In genomic region chr13:79405501-79405830, GRCh38 we compare ENCODE assay signal across 8 cellular contexts.
DNase-seq lines count a peak whose midpoint lies in the region; ATAC-seq, FAIRE-seq and TF ChIP-seq lines count a peak whose summit lies in the region.

No MANE protein-coding gene starts in this region.

- H3K4me3 ChIP-seq in GM06990 (replicated peaks; ENCODE audit: low read depth, low read length) (peak overlapping the region; percentile 94), KMS-11 (IDR thresholded peaks at IDR 0.05; ENCODE audit: insufficient read depth, low read depth, low read length) (no peak overlapping the region), muscle layer of colon (ENCODE audit: low read depth in 1 of 2, low read length in 2 of 2) (peak overlapping the region; percentile 74 to 89)

- TF ChIP-seq CTCF in GM06990 (IDR thresholded peaks at IDR 0.05; ENCODE audit: insufficient read depth, low read length, poor library complexity, severe bottlenecking) (no peak), KMS-11 (conservative IDR thresholded peaks at IDR 0.05; ENCODE audit: low read depth, low read length) (no peak)

- H3K27ac ChIP-seq in KMS-11 (peak overlapping the region; percentile 88), cingulate gyrus (ENCODE audit: low read depth, low read length) (peak overlapping the region; percentile 91), muscle layer of colon (ENCODE audit: low read depth, low read length) (peak overlapping the region; percentile 90)

- H4K20me1 ChIP-seq in KMS-11 (ENCODE audit: insufficient read depth): no peaks in the 10 kb centered on the region

- H2AFZ ChIP-seq in KMS-11 (ENCODE audit: low read depth): peak overlapping the region; percentile 48

- peak; percentile 36 for ATAC-seq in GM21576 (IDR thresholded peaks at IDR 0.05; ENCODE audit: unreplicated experiment)

- DNase-seq in GM06990 (ENCODE audit: extremely low read depth, insufficient read length) (no peak), RCC 7860 (ENCODE audit: low spot score) (no peak), NCI-H2107 treated with DMSO at 0.1 percent for 48 hours (lab: John Stamatoyannopoulos, UW; ENCODE audit: unreplicated experiment) (no peak), DMS114 treated with DMSO at 0.1 percent for 48 hours (lab: John Stamatoyannopoulos, UW; ENCODE audit: unreplicated experiment) (no peak)

- peaks cover 62% of the 10 kb centered on the region for H3K79me2 ChIP-seq in KMS-11 (ENCODE audit: insufficient read depth, low read depth)

- no peak for FAIRE-seq in RCC 7860 (lab: Jason Lieb, UNC)

- H3K4me1 ChIP-seq in KMS-11 (ENCODE audit: low read depth, poor library complexity, severe bottlenecking) (peaks cover 37% of the 10 kb centered on the region), muscle layer of colon (ENCODE audit: insufficient read depth, low read length) (peaks cover 28% of the 10 kb centered on the region)

- no peaks in the 10 kb centered on the region for H3K27me3 ChIP-seq in GM06990 (replicated peaks; ENCODE audit: control insufficient read depth, insufficient read depth, low read length)
- H3K27me3 ChIP-seq in KMS-11 (ENCODE audit: insufficient read depth, low read depth): no peaks in the 10 kb centered on the region
- H3K27me3 ChIP-seq in muscle layer of colon (ENCODE audit: control insufficient read depth in 1 of 2, insufficient read depth in 2 of 2, low read length in 2 of 2): no peaks in the 10 kb centered on the region

- H3K4me2 ChIP-seq in KMS-11: peak overlapping the region; percentile 89

- H3K36me3 ChIP-seq in GM06990 (ENCODE audit: control insufficient read depth, insufficient read depth, low read length) (no peaks in the 10 kb centered on the region), KMS-11 (ENCODE audit: insufficient read depth) (no peaks in the 10 kb centered on the region), muscle layer of colon (ENCODE audit: insufficient read depth, low read length) (no peaks in the 10 kb centered on the region)

- H3K9me3 ChIP-seq in muscle layer of colon (ENCODE audit: low read length): no peaks in the 10 kb centered on the region

- peak overlapping the region; percentile 97 for H3K9ac ChIP-seq in KMS-11
- H3K9ac ChIP-seq in muscle layer of colon (ENCODE audit: low read length): peak overlapping the region; percentile 83
